In the genomic region with DNA sequence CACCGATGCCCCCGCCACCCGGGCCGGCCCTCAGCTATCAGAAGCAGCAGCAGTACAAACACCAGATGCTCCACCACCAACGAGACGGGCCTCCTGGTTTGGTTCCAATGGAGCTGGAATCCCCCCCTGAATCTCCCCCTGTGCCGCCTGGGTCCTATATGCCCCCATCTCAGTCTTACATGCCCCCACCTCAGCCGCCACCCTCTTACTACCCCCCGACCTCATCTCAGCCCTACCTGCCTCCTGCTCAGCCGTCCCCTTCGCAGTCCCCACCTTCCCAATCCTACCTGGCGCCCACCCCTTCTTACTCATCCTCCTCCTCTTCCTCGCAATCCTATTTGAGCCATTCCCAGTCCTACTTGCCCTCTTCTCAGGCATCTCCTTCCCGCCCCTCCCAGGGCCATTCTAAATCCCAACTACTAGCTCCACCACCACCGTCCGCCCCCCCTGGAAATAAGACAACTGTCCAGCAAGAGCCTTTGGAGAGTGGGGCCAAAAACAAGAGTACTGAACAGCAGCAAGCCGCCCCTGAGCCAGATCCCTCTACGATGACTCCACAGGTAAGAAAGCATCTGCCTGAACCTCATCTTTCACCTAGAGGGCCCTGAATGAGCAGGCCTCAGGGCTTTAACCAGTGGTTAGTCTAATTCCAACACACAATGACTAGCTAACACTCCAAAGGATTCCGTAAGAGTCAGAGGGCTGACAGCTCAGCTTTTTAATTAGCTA, we compare ENCODE assay signal across 1 cellular context.
TF ChIP-seq lines count a peak whose summit lies in the region.

No MANE protein-coding gene starts in this region.

TF ChIP-seq in WTC11, 78 proteins besides CTCF, POLR2A, EP300 and RAD21 (continued from another document):
- TF ChIP-seq, protein P1, sequence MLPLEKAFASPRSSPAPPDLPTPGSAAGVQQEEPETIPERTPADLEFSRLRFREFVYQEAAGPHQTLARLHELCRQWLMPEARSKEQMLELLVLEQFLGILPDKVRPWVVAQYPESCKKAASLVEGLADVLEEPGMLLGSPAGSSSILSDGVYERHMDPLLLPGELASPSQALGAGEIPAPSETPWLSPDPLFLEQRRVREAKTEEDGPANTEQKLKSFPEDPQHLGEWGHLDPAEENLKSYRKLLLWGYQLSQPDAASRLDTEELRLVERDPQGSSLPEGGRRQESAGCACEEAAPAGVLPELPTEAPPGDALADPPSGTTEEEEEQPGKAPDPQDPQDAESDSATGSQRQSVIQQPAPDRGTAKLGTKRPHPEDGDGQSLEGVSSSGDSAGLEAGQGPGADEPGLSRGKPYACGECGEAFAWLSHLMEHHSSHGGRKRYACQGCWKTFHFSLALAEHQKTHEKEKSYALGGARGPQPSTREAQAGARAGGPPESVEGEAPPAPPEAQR (CRISPR knock-in tag; IDR thresholded peaks at IDR 0.05) = no peak
- TF ChIP-seq SOX15 (CRISPR knock-in tag; IDR thresholded peaks at IDR 0.05) (no peak), SMAD4 (CRISPR knock-in tag; IDR thresholded peaks at IDR 0.05) (no peak), RORB (CRISPR knock-in tag; IDR thresholded peaks at IDR 0.05) (no peak), FOXJ3 (CRISPR knock-in tag; IDR thresholded peaks at IDR 0.05; ENCODE audit: borderline replicate concordance) (no peak), EMX1 (CRISPR knock-in tag; IDR thresholded peaks at IDR 0.05) (no peak), MXD4 (CRISPR knock-in tag; IDR thresholded peaks at IDR 0.05; ENCODE audit: borderline replicate concordance) (no peak), NR2C2 (CRISPR knock-in tag; IDR thresholded peaks at IDR 0.05) (no peak), E2F1 (CRISPR knock-in tag; IDR thresholded peaks at IDR 0.05) (no peak), PRRX2 (CRISPR knock-in tag; IDR thresholded peaks at IDR 0.05) (no peak)
